Comparison of ENCODE assay signal across 8 cellular contexts in the genomic region with DNA sequence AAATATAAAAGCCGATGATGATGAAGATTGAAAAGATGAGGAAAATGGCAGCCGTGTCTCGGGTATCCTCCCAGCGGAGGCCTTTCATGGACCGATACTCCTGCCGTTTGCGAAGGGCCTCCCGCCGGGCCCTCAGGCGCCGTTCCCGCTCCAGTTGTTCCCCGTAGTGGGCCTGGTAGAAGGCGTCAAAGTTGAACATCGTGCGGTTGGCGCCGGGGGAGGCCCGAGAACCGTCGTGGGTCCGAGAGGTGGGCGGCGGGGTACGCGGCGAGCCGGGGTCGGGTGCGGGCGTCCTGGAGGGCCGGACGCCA.
DNase-seq lines count a peak whose midpoint lies in the region; TF ChIP-seq lines count a peak whose summit lies in the region.

No MANE protein-coding gene starts in this region.

- H3K36me3 ChIP-seq in DOHH2 (ENCODE audit: control insufficient read depth, low read length) = peaks cover 56% of the 10 kb centered on the region
- no peaks in the 10 kb centered on the region for H3K36me3 ChIP-seq in mucosa of stomach (ENCODE audit: control insufficient read depth, insufficient read depth, low read length)

- peaks cover 93% of the 10 kb centered on the region for H3K79me2 ChIP-seq in DOHH2 (ENCODE audit: control insufficient read depth, low read length)

- H3K4me3 ChIP-seq in DOHH2 (ENCODE audit: low read length) (peak overlapping the region; percentile 80), HL-60 (replicated peaks; ENCODE audit: insufficient read depth, low read length) (peak overlapping the region; percentile 87), mucosa of stomach (ENCODE audit: low read length) (peak overlapping the region; percentile 88)

- no peaks in the 10 kb centered on the region for H3F3A ChIP-seq in DOHH2 (ENCODE audit: control insufficient read depth, insufficient read depth)

- H3K4me1 ChIP-seq in DOHH2 (ENCODE audit: control insufficient read depth, low read length) = peaks cover 26% of the 10 kb centered on the region
- peaks cover 28% of the 10 kb centered on the region for H3K4me1 ChIP-seq in mucosa of stomach (ENCODE audit: control insufficient read depth, insufficient read depth, low read length)

- peak overlapping the region; percentile 74 for H3K4me2 ChIP-seq in DOHH2 (ENCODE audit: low read length)

- H4K20me1 ChIP-seq in DOHH2 (ENCODE audit: control insufficient read depth, insufficient read depth, low read depth, low read length) = 0 out of 2 replicates have a peak, but pooled peaks cover 3% of the 10 kb centered on the region

- no peak for DNase-seq in HL-60 (ENCODE audit: low read depth in 1 of 2, low spot score in 1 of 2)
- peak in 3 of 61 donors; percentile 49 to 53 (median 52) for DNase-seq in caudate nucleus (lab: John Stamatoyannopoulos, UW)
- DNase-seq in amniotic stem cell (lab: John Stamatoyannopoulos, UW) = no peak
- DNase-seq in NCI-H526 treated with DMSO at 0.1 percent for 48 hours (lab: John Stamatoyannopoulos, UW) = no peak
- no peak for DNase-seq in activated CD8-positive, alpha-beta memory T cell treated with anti-CD3 and anti-CD28 coated beads, Interleukin-2, amount 50 U/mL, for 4 hours
- DNase-seq in inferior parietal cortex (ENCODE audit: extremely low spot score) = no peak

- H3K27ac ChIP-seq in DOHH2 (ENCODE audit: low read depth, low read length) (peak overlapping the region; percentile 2; the same call in 1 of the 2 replicates), HL-60 (replicated peaks) (peak overlapping the region; percentile 75), caudate nucleus (ENCODE audit: low read depth, low read length) (peak overlapping the region; percentile 76)

- no peak for TF ChIP-seq CTCF in DOHH2 (IDR thresholded peaks at IDR 0.05; ENCODE audit: low read depth, low read length, poor library complexity, severe bottlenecking)
- no peak for TF ChIP-seq CTCF in HL-60 (IDR thresholded peaks at IDR 0.05; ENCODE audit: insufficient read depth, low read length)

- H3K9ac ChIP-seq in mucosa of stomach (ENCODE audit: low read length) = peak overlapping the region; percentile 89

- H3K9me2 ChIP-seq in DOHH2 (replicated peaks; ENCODE audit: control insufficient read depth, low read length) = no peaks in the 10 kb centered on the region

- H3K9me3 ChIP-seq in DOHH2 (ENCODE audit: control insufficient read depth, insufficient read depth, low read length) (no peaks in the 10 kb centered on the region), mucosa of stomach (ENCODE audit: control insufficient read depth, low read length) (no peaks in the 10 kb centered on the region)

- H3K27me3 ChIP-seq in DOHH2 (ENCODE audit: control insufficient read depth, low read length) = no peaks in the 10 kb centered on the region
- no peaks in the 10 kb centered on the region for H3K27me3 ChIP-seq in HL-60 (ENCODE audit: insufficient read depth, poor library complexity, severe bottlenecking)
- H3K27me3 ChIP-seq in mucosa of stomach (ENCODE audit: control insufficient read depth, insufficient read depth, low read length) = no peaks in the 10 kb centered on the region

Comparison
In these comparisons a context has a peak if more than half of its experiments do, and no peak if none do; other contexts are left out.
1. H3K27ac ChIP-seq: peak in every context shown above with its lines; median percentile 76 in caudate nucleus; 75 in HL-60; 2 in DOHH2.